ENCODE assay signal across 8 cellular contexts in the genomic region with DNA sequence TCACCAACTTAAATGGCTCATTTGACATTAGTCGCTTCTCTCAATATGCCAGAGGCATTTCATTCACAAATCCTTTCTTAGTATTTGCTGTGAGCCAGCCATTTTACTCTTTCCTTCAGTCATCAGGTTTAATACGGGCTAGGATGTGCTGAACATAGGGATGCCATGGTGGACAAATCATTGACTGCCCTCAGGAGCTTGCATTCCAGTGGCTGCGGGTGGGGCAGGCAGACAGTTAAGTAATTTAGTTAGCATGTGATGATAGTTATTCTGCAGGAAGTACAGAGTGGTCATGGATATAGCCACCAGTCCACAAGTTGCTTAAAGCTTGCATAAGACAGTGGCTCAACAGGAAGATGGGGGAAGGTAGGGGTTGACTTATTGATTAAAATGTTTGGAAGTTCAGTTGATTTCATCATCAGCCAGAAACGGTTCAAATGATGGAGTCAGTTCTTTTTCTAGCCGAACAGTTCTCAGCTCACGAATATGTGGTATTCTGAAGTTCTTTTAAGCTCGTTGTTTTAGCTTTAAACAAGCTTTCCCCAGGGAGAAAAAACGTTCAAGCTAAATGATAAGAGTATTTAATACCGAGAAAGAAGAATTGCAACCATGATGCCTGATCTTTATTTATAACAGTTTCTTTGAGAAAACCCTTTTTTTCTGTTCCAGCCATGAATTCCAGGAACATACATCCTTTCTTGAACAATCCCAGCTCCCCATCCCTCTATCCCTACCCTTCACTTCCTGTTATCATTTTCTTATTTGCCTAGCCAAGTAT. TPM values are rescaled to one million over a fixed set of nuclear protein-coding genes. Genes with fewer than 3 reads are reported as not detected.
DNase-seq lines count a peak whose midpoint lies in the region; ATAC-seq, FAIRE-seq and TF ChIP-seq lines count a peak whose summit lies in the region.

No MANE protein-coding gene starts in this region.

- H3K36me3 ChIP-seq in HCT116 (ENCODE audit: control insufficient read depth in 1 of 2, insufficient read depth in 2 of 2, low read length in 2 of 2) = no peaks in the 10 kb centered on the region
- no peaks in the 10 kb centered on the region for H3K36me3 ChIP-seq in parathyroid adenoma (ENCODE audit: control insufficient read depth, insufficient read depth, low read length)

- H3K9me3 ChIP-seq in HCT116 (ENCODE audit: control insufficient read depth in 1 of 2, insufficient read depth in 1 of 2, low read depth in 1 of 2, low read length in 2 of 2) = no peaks in the 10 kb centered on the region
- no peaks in the 10 kb centered on the region for H3K9me3 ChIP-seq in parathyroid adenoma (ENCODE audit: control insufficient read depth, low read length)

- no peaks in the 10 kb centered on the region for H3K9me2 ChIP-seq in HCT116 (ENCODE audit: insufficient read depth)

- CTCF ChIA-PET in HCT116 (lab: Charles Lee) = interaction anchor here (0.9 to 1.2 kb wide), 2 partner anchors 170 to 206 kb away, joined by 4 read pairs; no protein-coding TSS in a partner anchor

- H3K4me3 ChIP-seq in HCT116 (replicated peaks in 1 of 2; ENCODE audit: low read depth in 1 of 2, low read length in 2 of 2) (peak overlapping the region; percentile 64 to 74), fibroblast of pulmonary artery (replicated peaks; ENCODE audit: low read depth, low read length) (no peak overlapping the region), parathyroid adenoma (ENCODE audit: low read depth, low read length) (no peak overlapping the region)

- RAD21 ChIA-PET in HCT116 (lab: Charles Lee; ENCODE audit: low non-redundant PET in 1 of 2, low total read pairs in 2 of 2, uncharacterized antibody in 2 of 2, unreplicated experiment in 2 of 2) = no interaction called here

- H3K4me2 ChIP-seq in HCT116 (ENCODE audit: low read length) (peak overlapping the region; percentile 95), parathyroid adenoma (ENCODE audit: low read length) (peak overlapping the region; percentile 76)

- no peaks in the 10 kb centered on the region for H3K27me3 ChIP-seq in HCT116 (ENCODE audit: insufficient read depth, low read length)
- H3K27me3 ChIP-seq in parathyroid adenoma (ENCODE audit: control insufficient read depth, insufficient read depth, low read length) = no peaks in the 10 kb centered on the region

- peak overlapping the region; percentile 67; the same call in 1 of the 2 replicates for H3K27ac ChIP-seq in HCT116 (ENCODE audit: low read depth, low read length)
- H3K27ac ChIP-seq in parathyroid adenoma = no peak overlapping the region

- no peak for TF ChIP-seq RAD21 in HCT116 (IDR thresholded peaks at IDR 0.05; ENCODE audit: low read depth)

- H3K9ac ChIP-seq in HCT116 (ENCODE audit: low read length) (peak overlapping the region; percentile 64; the same call in 1 of the 2 replicates), parathyroid adenoma (no peak overlapping the region)

- DNase-seq in HCT116 (ENCODE audit: low read depth, low spot score) = peak; percentile 27
- peak; percentile 97 for DNase-seq in SIG-M5 treated with dmso at 0.1 percent for 504 hours (lab: John Stamatoyannopoulos, UW; ENCODE audit: unreplicated experiment)
- DNase-seq in fibroblast of pulmonary artery (ENCODE audit: low read depth) = peak; percentile 51
- no peak for DNase-seq in D341Med (ENCODE audit: low spot score)
- DNase-seq in frontal cortex (ENCODE audit: low spot score in 2 of 2) = no peak
- no peak for DNase-seq in NCI-H510A treated with DMSO at 0.1 percent for 48 hours (lab: John Stamatoyannopoulos, UW)

- H2AFZ ChIP-seq in HCT116 (ENCODE audit: low read depth, low read length, poor library complexity, severe bottlenecking) (peak overlapping the region; percentile 37), parathyroid adenoma (no peak overlapping the region)

- ATAC-seq in HCT116 = no peak
- ATAC-seq in GM21367 (IDR thresholded peaks at IDR 0.05; ENCODE audit: unreplicated experiment) = no peak

- FAIRE-seq in frontal cortex (lab: Jason Lieb, UNC) = no peak

- BruUV-seq in HCT116 (replicated peaks; lab: Mats Ljungman, UMichigan) = TSS peak; percentile 44

- intact Hi-C loops in HCT116 (cut with micrococcal nuclease) = no loop called here

- H4K20me1 ChIP-seq in HCT116 (ENCODE audit: insufficient read depth) = no peaks in the 10 kb centered on the region

- no peak for TF ChIP-seq POLR2A in HCT116 (IDR thresholded peaks at IDR 0.05; ENCODE audit: borderline replicate concordance, extremely low read depth, insufficient read depth, insufficient read length)

- H3K4me1 ChIP-seq in HCT116 (ENCODE audit: control insufficient read depth in 1 of 2, insufficient read depth in 2 of 2, low read length in 2 of 2) = peaks cover 8 to 25% of the 10 kb centered on the region in 2 experiments; a peak in 3 of 4 replicates
- no peaks in the 10 kb centered on the region for H3K4me1 ChIP-seq in parathyroid adenoma

- POLR2A ChIA-PET in HCT116 (lab: Charles Lee) = interaction anchor here (0.5 to 1.3 kb wide), 4 partner anchors 9 to 1538 kb away, joined by 3 read pairs; no protein-coding TSS in a partner anchor

- TF ChIP-seq CTCF in HCT116 (IDR thresholded peaks at IDR 0.05 in 2 of 3, conservative IDR thresholded peaks at IDR 0.05 in 1 of 3; ENCODE audit: borderline replicate concordance in 1 of 3, insufficient read depth in 1 of 3, low read depth in 2 of 3, low read length in 2 of 3) (no peak), fibroblast of pulmonary artery (IDR thresholded peaks at IDR 0.05; ENCODE audit: low read length, missing control alignments) (no peak), parathyroid adenoma (IDR thresholded peaks at IDR 0.05) (no peak)

- H3K79me2 ChIP-seq in HCT116 (ENCODE audit: insufficient read depth, low read length) = peaks cover 8% of the 10 kb centered on the region
- H3K79me2 ChIP-seq in parathyroid adenoma = no peaks in the 10 kb centered on the region

TF ChIP-seq in HCT116, 20 proteins besides CTCF, POLR2A, EP300 and RAD21:
- TF ChIP-seq SRF (IDR thresholded peaks at IDR 0.05; ENCODE audit: low read depth) (no peak), SP1 (IDR thresholded peaks at IDR 0.05; ENCODE audit: low read depth) (peak; percentile 63), CEBPB (IDR thresholded peaks at IDR 0.05; ENCODE audit: low read depth) (peak; percentile 88), POLR2AphosphoS5 (IDR thresholded peaks at IDR 0.05; ENCODE audit: low read depth, low read length) (peak; percentile 31; the same call in 1 of the 2 replicates), ZNF274 (IDR thresholded peaks at IDR 0.05; ENCODE audit: low read depth, low read length) (no peak)
- TF ChIP-seq, protein P1, sequence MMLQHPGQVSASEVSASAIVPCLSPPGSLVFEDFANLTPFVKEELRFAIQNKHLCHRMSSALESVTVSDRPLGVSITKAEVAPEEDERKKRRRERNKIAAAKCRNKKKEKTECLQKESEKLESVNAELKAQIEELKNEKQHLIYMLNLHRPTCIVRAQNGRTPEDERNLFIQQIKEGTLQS (IDR thresholded peaks at IDR 0.05) = 0 out of 2 replicates have a peak, but pooled peaks have one; percentile 45

RNA-seq across cellular contexts. Expression of gene SLC22A15, which starts 1.4 kb away (rescaled TPM):
- 3.1 TPM for total RNA-seq in HCT116 (2021; ENCODE audit: unreplicated experiment)
- 1.7 and 2.4 TPM in 2 replicates for polyA plus RNA-seq in HCT116 (2012)
- total RNA-seq in frontal cortex = 11.4 TPM

Comparison
In these comparisons a context has a peak if more than half of its experiments do, and no peak if none do; other contexts are left out.
1. DNase-seq: peak in HCT116 (single experiment), SIG-M5 treated with dmso at 0.1 percent for 504 hours (single experiment) and fibroblast of pulmonary artery (single experiment); none in D341Med (single experiment), frontal cortex (0 of 2) and NCI-H510A treated with DMSO at 0.1 percent for 48 hours (single experiment).
2. H3K4me3 ChIP-seq: peak in HCT116 (2 of 2); none in fibroblast of pulmonary artery (single experiment) and parathyroid adenoma (single experiment).